8 cellular contexts compared by ENCODE assay signal in genomic region chr12:55926738-55927587, GRCh38. TPM values are rescaled to one million over a fixed set of nuclear protein-coding genes. Genes with fewer than 3 reads are reported as not detected.
DNase-seq lines count a peak whose midpoint lies in the region; ATAC-seq and TF ChIP-seq lines count a peak whose summit lies in the region.

No MANE protein-coding gene starts in this region.

- peak; percentile 65 for TF ChIP-seq POLR2A in GM15510 (IDR thresholded peaks at IDR 0.05; ENCODE audit: borderline replicate concordance, extremely low read depth, insufficient read length)

- H3K4me1 ChIP-seq in ascending aorta: peaks cover 5 to 15% of the 10 kb centered on the region in 2 donors
- peaks cover 31% of the 10 kb centered on the region for H3K4me1 ChIP-seq in hepatocyte (ENCODE audit: insufficient read depth)

- peaks cover 2% of the 10 kb centered on the region for H3K27me3 Mint-ChIP-seq in T-helper 2 cell treated with Interferon-gamma antibody and Interleukin-4, amounts not matched to agents 5 μg/mL and 100 μg/mL, for 36 hours (ENCODE audit: low read depth)

- H2AFZ ChIP-seq in hepatocyte: peak overlapping the region; percentile 75

- peaks cover 0 to 5% of the 10 kb centered on the region in 2 donors for H3K36me3 ChIP-seq in ascending aorta
- no peaks in the 10 kb centered on the region for H3K36me3 ChIP-seq in hepatocyte (replicated peaks; ENCODE audit: insufficient read depth, low read depth)

- peak; percentile 48 for ATAC-seq in HG02938 (IDR thresholded peaks at IDR 0.05; ENCODE audit: unreplicated experiment)

- peak overlapping the region; percentile 92 for H3K4me2 ChIP-seq in hepatocyte

- no peaks in the 10 kb centered on the region for H3K9me3 ChIP-seq in ascending aorta
- no peaks in the 10 kb centered on the region for H3K9me3 ChIP-seq in hepatocyte (ENCODE audit: low read depth)

- H3K4me3 ChIP-seq in ascending aorta (peak overlapping the region; percentile 88 to 98), hepatocyte (peak overlapping the region; percentile 70)

- peak; percentile 70 to 90 (median 80) for TF ChIP-seq CTCF in ascending aorta (IDR thresholded peaks at IDR 0.05)
- TF ChIP-seq CTCF in hepatocyte (IDR thresholded peaks at IDR 0.05; ENCODE audit: poor library complexity): peak; percentile 96

- H3K79me2 ChIP-seq in hepatocyte: peaks cover 57% of the 10 kb centered on the region

- H3K4me3 Mint-ChIP-seq in T-helper 2 cell treated with Interferon-gamma antibody and Interleukin-4, amounts not matched to agents 5 μg/mL and 100 μg/mL, for 36 hours: peak overlapping the region; percentile 99

- peak overlapping the region; percentile 97 for H3K27ac Mint-ChIP-seq in T-helper 2 cell treated with Interferon-gamma antibody and Interleukin-4, amounts not matched to agents 5 μg/mL and 100 μg/mL, for 36 hours

- peaks cover 44% of the 10 kb centered on the region for H3K4me1 Mint-ChIP-seq in T-helper 2 cell treated with Interferon-gamma antibody and Interleukin-4, amounts not matched to agents 5 μg/mL and 100 μg/mL, for 36 hours (ENCODE audit: low read depth)

- H3K27ac ChIP-seq in ascending aorta (peak overlapping the region; percentile 97 to 99), hepatocyte (peak overlapping the region; percentile 97)

- H3K9me3 Mint-ChIP-seq in T-helper 2 cell treated with Interferon-gamma antibody and Interleukin-4, amounts not matched to agents 5 μg/mL and 100 μg/mL, for 36 hours: no peaks in the 10 kb centered on the region

- peaks cover 47% of the 10 kb centered on the region for H3K36me3 Mint-ChIP-seq in T-helper 2 cell treated with Interferon-gamma antibody and Interleukin-4, amounts not matched to agents 5 μg/mL and 100 μg/mL, for 36 hours (ENCODE audit: low read depth)

- WGBS in hepatocyte (ENCODE audit: low lambda C conversion rate, missing lambda C conversion rate): under 1% methylated on average over 33 of the region's 42 CpGs

- peak; percentile 92 for DNase-seq in NCI-H187 treated with DMSO at 0.1 percent for 48 hours (lab: John Stamatoyannopoulos, UW)
- peak; percentile 88 for DNase-seq in T-helper 2 cell treated with Interferon-gamma antibody and Interleukin-4, amounts not matched to agents 5 μg/mL and 100 μg/mL, for 36 hours (ENCODE audit: low spot score)
- DNase-seq in ascending aorta (ENCODE audit: low spot score in 2 of 2): peak; percentile 78 to 96
- DNase-seq in hepatocyte (ENCODE audit: low spot score): peak; percentile 94
- DNase-seq in renal cortical epithelial cell (ENCODE audit: low read depth): peak; percentile 82
- DNase-seq in HPDE6-E6E7 (ENCODE audit: extremely low spot score): no peak

- H3K27me3 ChIP-seq in ascending aorta (no peaks in the 10 kb centered on the region), hepatocyte (no peaks in the 10 kb centered on the region)

- H3K9me2 ChIP-seq in hepatocyte (replicated peaks; ENCODE audit: insufficient read depth): no peaks in the 10 kb centered on the region

- H4K20me1 ChIP-seq in hepatocyte (ENCODE audit: insufficient read depth, poor library complexity, severe bottlenecking): no peaks in the 10 kb centered on the region

- intact Hi-C loops in ascending aorta (cut with DNase I): loop anchor here (1.0 to 5.0 kb wide), 5 partner anchors 13 to 185 kb away; partner anchors contain the start of genes DNAJC14, GDF11 and ORMDL2

RNA-seq across cellular contexts. Expression of gene PYM1, which starts 0.7 kb away (rescaled TPM):
- total RNA-seq in ascending aorta (83.7 TPM), hepatocyte (33.7 and 44.5 TPM in 2 replicates), renal cortical epithelial cell (30.0 and 38.7 TPM in 2 replicates)
- polyA plus RNA-seq in hepatocyte: 39.9 and 51.1 TPM in 2 replicates

RNA-seq across cellular contexts. Expression of gene DGKA, which starts 4.0 kb away (rescaled TPM):
- total RNA-seq in ascending aorta: 48.6 TPM
- 25.3 and 27.0 TPM in 2 replicates for total RNA-seq in hepatocyte
- 25.4 and 25.9 TPM in 2 replicates for polyA plus RNA-seq in hepatocyte
- total RNA-seq in renal cortical epithelial cell: 92.2 and 105 TPM in 2 replicates

RNA-seq across cellular contexts. Expression of gene PMEL, which starts 38.9 kb away (rescaled TPM):
- total RNA-seq in ascending aorta: not detected
- total RNA-seq in hepatocyte: 8.6 and 15.3 TPM in 2 replicates
- polyA plus RNA-seq in hepatocyte: 27.9 and 34.2 TPM in 2 replicates
- total RNA-seq in renal cortical epithelial cell: 1.6 and 1.9 TPM in 2 replicates

RNA-seq across cellular contexts. Expression of gene CDK2, which starts 39.7 kb away (rescaled TPM):
- total RNA-seq in ascending aorta: 24.5 TPM
- 26.6 and 31.1 TPM in 2 replicates for total RNA-seq in hepatocyte
- 23.9 and 25.8 TPM in 2 replicates for polyA plus RNA-seq in hepatocyte
- total RNA-seq in renal cortical epithelial cell: 12.9 and 29.0 TPM in 2 replicates

RNA-seq across cellular contexts. Expression of gene RAB5B, which starts 46.9 kb away (rescaled TPM):
- total RNA-seq in ascending aorta: 48.0 TPM
- 79.1 and 93.4 TPM in 2 replicates for total RNA-seq in hepatocyte
- polyA plus RNA-seq in hepatocyte: 101 and 103 TPM in 2 replicates
- total RNA-seq in renal cortical epithelial cell: 92.9 and 119 TPM in 2 replicates
